8 cellular contexts compared by ENCODE assay signal in genomic region chr1:198156745-198157240, GRCh38. TPM values are rescaled to one million over a fixed set of nuclear protein-coding genes. Genes with fewer than 3 reads are reported as not detected.
DNase-seq lines count a peak whose midpoint lies in the region; ATAC-seq and TF ChIP-seq lines count a peak whose summit lies in the region.

TSS of gene NEK7 (plus strand) at chr1:198156998. CDS start at chr1:198232581, 75,583 bp downstream.

- H3K36me3 ChIP-seq in ES-I3 (ENCODE audit: insufficient read depth, low read length) (no peaks in the 10 kb centered on the region), thoracic aorta (no peaks in the 10 kb centered on the region)

- no peaks in the 10 kb centered on the region for H3K27me3 Mint-ChIP-seq in nephron (ENCODE audit: low read depth)

- POLR2A ChIA-PET in RWPE1 (lab: Yijun Ruan, JAX; ENCODE audit: low non-redundant PET) = interaction anchor here (0.6 to 1.0 kb wide), 2 partner anchors 61 to 167 kb away, joined by 3 read pairs; no protein-coding TSS in a partner anchor

- H3K27ac Mint-ChIP-seq in nephron = peak within 1 kb of the TSS; percentile 93 to 98 (median 98)

- peak within 1 kb of the TSS; percentile 97 for H3K27ac ChIP-seq in RWPE1
- peak within 1 kb of the TSS; percentile 94 to 98 for H3K27ac ChIP-seq in thoracic aorta

- TF ChIP-seq CTCF in LNCaP clone FGC (IDR thresholded peaks at IDR 0.05; ENCODE audit: control insufficient read depth, extremely low read depth, insufficient read depth) (no peak), RWPE1 (conservative IDR thresholded peaks at IDR 0.05; ENCODE audit: low read depth) (no peak), fibroblast of villous mesenchyme (IDR thresholded peaks at IDR 0.05; ENCODE audit: insufficient read depth, low read depth, low read length) (no peak), nephron (IDR thresholded peaks at IDR 0.05; ENCODE audit: unreplicated experiment in 3 of 3) (no peak), thoracic aorta (IDR thresholded peaks at IDR 0.05) (no peak)

- no peaks in the 10 kb centered on the region for H3K36me3 Mint-ChIP-seq in nephron (ENCODE audit: low read depth)

- ATAC-seq in thoracic aorta (ENCODE audit: insufficient number of reproducible peaks, low FRiP score, low read depth) = peak; percentile 47

- H3K27me3 ChIP-seq in thoracic aorta (replicated peaks; ENCODE audit: insufficient read depth) = no peaks in the 10 kb centered on the region

- peak; percentile 75 for DNase-seq in H4 (ENCODE audit: low spot score)
- DNase-seq in LNCaP clone FGC (ENCODE audit: low read depth) = no peak
- DNase-seq in RWPE1 (ENCODE audit: low spot score) = peak; percentile 95
- peak; percentile 31 for DNase-seq in activated gamma-delta T cell treated with anti-CD3 and anti-CD28 coated beads, Interleukin-2, amount 50 U/mL, for 16 hours (ENCODE audit: low read depth)
- DNase-seq in fibroblast of villous mesenchyme (ENCODE audit: low read depth) = peak; percentile 85
- DNase-seq in thoracic aorta (ENCODE audit: low spot score) = no peak

- CTCF ChIA-PET in RWPE1 (lab: Yijun Ruan, JAX) = interaction anchor here (0.5 to 1.7 kb wide), 15 partner anchors 12 to 1558 kb away, joined by 3 to 5 read pairs (median 4); no protein-coding TSS in a partner anchor

- H3K4me3 Mint-ChIP-seq in nephron = peak within 1 kb of the TSS; percentile 93 to 95 (median 95)

- H3K4me3 ChIP-seq in LNCaP clone FGC (ENCODE audit: low read depth, low read length) (peak within 1 kb of the TSS; percentile 82), fibroblast of villous mesenchyme (ENCODE audit: low read depth, low read length) (peak within 1 kb of the TSS; percentile 83), thoracic aorta (peak within 1 kb of the TSS; percentile 93)

- H3K9ac ChIP-seq in ES-I3 (ENCODE audit: low read depth, low read length) = peak within 1 kb of the TSS; percentile 68

- H3K4me1 Mint-ChIP-seq in nephron = peaks cover 61% of the 10 kb centered on the region

- H3K4me1 ChIP-seq in ES-I3 (ENCODE audit: insufficient read depth, low read length) (peaks cover 5% of the 10 kb centered on the region; the same call in 1 of the 2 replicates), thoracic aorta (ENCODE audit: control insufficient read depth in 1 of 2, low read depth in 2 of 2) (peaks cover 35 to 71% of the 10 kb centered on the region in 2 donors)

- no peaks in the 10 kb centered on the region for H3K9me3 ChIP-seq in ES-I3 (ENCODE audit: control insufficient read depth, insufficient read depth, low read length)
- no peaks in the 10 kb centered on the region for H3K9me3 ChIP-seq in thoracic aorta

- H3K9me3 Mint-ChIP-seq in nephron = no peaks in the 10 kb centered on the region

RNA-seq across cellular contexts. Expression of gene NEK7, which starts in this region (rescaled TPM):
- 28.0 and 36.0 TPM in 2 replicates for total RNA-seq in H4 (2014; rRNA removed; shearing (Covaris generic))
- 183 and 366 TPM in 2 replicates for total RNA-seq in fibroblast of villous mesenchyme
- 100 to 1,000 TPM; 118 to 155 TPM for total RNA-seq in thoracic aorta

Comparison
In these comparisons a context has a peak if more than half of its experiments do, and no peak if none do; other contexts are left out.
1. DNase-seq: peak in H4 (single experiment), RWPE1 (single experiment), activated gamma-delta T cell treated with anti-CD3 and anti-CD28 coated beads, Interleukin-2, amount 50 U/mL, for 16 hours (single experiment) and fibroblast of villous mesenchyme (single experiment); none in LNCaP clone FGC (single experiment) and thoracic aorta (single experiment).
2. Peak in every context shown above with its lines, with median percentiles within 50 percentile points of each other: H3K4me3 ChIP-seq.